19 cellular contexts compared by ENCODE assay signal in the genomic region with DNA sequence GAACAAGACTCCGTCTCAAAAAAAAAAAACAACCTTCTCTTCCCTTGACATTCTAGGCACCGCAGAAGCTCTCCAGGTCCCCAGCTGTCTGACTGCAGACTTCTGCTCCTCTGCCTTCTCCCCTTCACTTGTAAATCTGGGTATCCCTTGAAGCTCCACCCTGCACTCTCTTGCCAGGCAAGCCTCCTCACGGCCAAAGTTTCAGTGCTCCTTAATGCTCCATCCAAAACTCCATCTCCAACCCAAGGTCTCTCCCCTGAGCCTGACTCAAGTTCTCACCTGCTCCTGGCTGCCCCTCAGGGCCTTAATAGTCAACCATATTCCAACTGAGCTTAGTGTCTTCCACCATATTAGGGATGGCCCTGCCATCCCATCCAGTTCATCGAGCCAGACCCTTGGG. TPM values are rescaled to one million over a fixed set of nuclear protein-coding genes. Genes with fewer than 3 reads are reported as not detected.
DNase-seq lines count a peak whose midpoint lies in the region; ATAC-seq and TF ChIP-seq lines count a peak whose summit lies in the region.
"Had no signal": no experiment of that assay in that cellular context is flagged by ENCODE, and none has a peak within 500 bp of the region (broad histone marks: within the 10 kb centered on the region; RNA-seq: fewer than 3 reads in every experiment).

No MANE protein-coding gene starts in this region.

- H2BK15ac ChIP-seq in IMR-90 (ENCODE audit: low read depth, low read length), result no peak overlapping the region

- BruUV-seq in IMR-90 (replicated peaks; lab: Mats Ljungman, UMichigan), result no TSS peak

- in situ Hi-C loops in IMR-90 (cut with MboI; ENCODE audit: low sequenced_read_pairs), result no loop called here

- peaks cover 14% of the 10 kb centered on the region for H3F3A ChIP-seq in neural progenitor cell (ENCODE audit: low read depth)

- no peak overlapping the region for H2AK5ac ChIP-seq in IMR-90 (ENCODE audit: low read depth, low read length)
- H2AK5ac ChIP-seq in trophoblast cell (ENCODE audit: low read length), result no peak overlapping the region

- no peaks in the 10 kb centered on the region for H3K79me2 ChIP-seq in neural progenitor cell (ENCODE audit: low read depth)
- H3K79me2 ChIP-seq in trophoblast cell (ENCODE audit: control insufficient read depth, insufficient read depth, low read length, poor library complexity), result peaks cover 16% of the 10 kb centered on the region

- peaks cover 7 to 24% of the 10 kb centered on the region in 2 experiments; a peak in 3 of 4 replicates for H3K79me1 ChIP-seq in IMR-90 (ENCODE audit: low read depth in 1 of 2, low read length in 2 of 2)
- H3K79me1 ChIP-seq in trophoblast cell (ENCODE audit: low read length), result peaks cover 26% of the 10 kb centered on the region

- peaks cover 6% of the 10 kb centered on the region for H3K9me3 Mint-ChIP-seq in activated CD4-positive, alpha-beta T cell treated with anti-CD3 and anti-CD28 coated beads, Interleukin-2, amount 10 ng/mL, durations not matched to agents 24 days and 14 days
- H3K9me3 Mint-ChIP-seq in activated naive CD8-positive, alpha-beta T cell treated with anti-CD3 and anti-CD28 coated beads, Interleukin-2, amount 50 U/mL, for 24 hours, result peaks cover 7% of the 10 kb centered on the region
- no peaks in the 10 kb centered on the region for H3K9me3 Mint-ChIP-seq in neural progenitor cell
- H3K9me3 Mint-ChIP-seq: endodermal cell had no signal

- H2AK9ac ChIP-seq in IMR-90 (replicated peaks; ENCODE audit: low read depth, low read length, poor library complexity), result peak overlapping the region; percentile 28

- H4K5ac ChIP-seq in IMR-90 (ENCODE audit: low read depth, low read length), result no peak overlapping the region

- H3K4me3 ChIP-seq in IMR-90 (ENCODE audit: insufficient read depth, low read depth, low read length), result no peak overlapping the region
- H3K4me3 ChIP-seq in neural progenitor cell, result no peak overlapping the region
- H3K4me3 ChIP-seq in trophoblast cell (ENCODE audit: low read depth, low read length), result no peak overlapping the region
- H3K4me3 ChIP-seq: SJSA1, upper lobe of right lung had no signal

- H3K56ac ChIP-seq in IMR-90 (ENCODE audit: extremely low read depth, insufficient read depth, low read length), result no peak overlapping the region

- no peaks in the 10 kb centered on the region for H3K9me3 ChIP-seq in IMR-90 (ENCODE audit: control insufficient read depth, insufficient read depth, low read length)
- no peaks in the 10 kb centered on the region for H3K9me3 ChIP-seq in neural progenitor cell (ENCODE audit: low read depth)
- H3K9me3 ChIP-seq in trophoblast cell (ENCODE audit: insufficient read depth, low read depth, low read length), result no peaks in the 10 kb centered on the region
- H3K9me3 ChIP-seq: SJSA1, upper lobe of right lung had no signal

- POLR2A ChIA-PET in IMR-90 (lab: Charles Lee; ENCODE audit: unreplicated experiment), result no interaction called here

- H4K91ac ChIP-seq in IMR-90 (ENCODE audit: insufficient read depth, low read depth, low read length), result no peak overlapping the region
- no peak overlapping the region for H4K91ac ChIP-seq in trophoblast cell (ENCODE audit: low read depth, low read length)

- H4K20me1 ChIP-seq in IMR-90 (ENCODE audit: insufficient read depth, low read length), result no peaks in the 10 kb centered on the region
- no peaks in the 10 kb centered on the region for H4K20me1 ChIP-seq in neural progenitor cell (ENCODE audit: low read depth)

- H3K27me3 ChIP-seq in IMR-90 (ENCODE audit: control insufficient read depth, insufficient read depth, low read length) (peaks cover 2% of the 10 kb centered on the region; the same call in 1 of the 2 replicates), neural progenitor cell (no peaks in the 10 kb centered on the region), trophoblast cell (ENCODE audit: insufficient read depth, low read length) (no peaks in the 10 kb centered on the region)
- H3K27me3 ChIP-seq: SJSA1, upper lobe of right lung had no signal

- H2BK120ac ChIP-seq in IMR-90 (ENCODE audit: low read depth, low read length) (no peak overlapping the region), trophoblast cell (ENCODE audit: insufficient read depth, low read length, poor library complexity) (no peak overlapping the region)

- no peak for TF ChIP-seq CTCF in IMR-90 (conservative IDR thresholded peaks at IDR 0.05; ENCODE audit: low read depth, low read length)
- TF ChIP-seq CTCF in neural progenitor cell (IDR thresholded peaks at IDR 0.05), result no peak

- TF ChIP-seq POLR2A in IMR-90 (IDR thresholded peaks at IDR 0.05; ENCODE audit: low read depth, low read length), result no peak

- H3K4me2 ChIP-seq in IMR-90 (ENCODE audit: low read depth, low read length), result no peak overlapping the region
- H3K4me2 ChIP-seq in neural progenitor cell, result no peak overlapping the region
- H3K4me2 ChIP-seq in trophoblast cell (ENCODE audit: low read length), result no peak overlapping the region

- H3K36me3 Mint-ChIP-seq in activated CD4-positive, alpha-beta T cell treated with anti-CD3 and anti-CD28 coated beads, Interleukin-2, amount 10 ng/mL, durations not matched to agents 24 days and 14 days (ENCODE audit: low read depth), result peaks cover 51% of the 10 kb centered on the region
- H3K36me3 Mint-ChIP-seq in activated naive CD8-positive, alpha-beta T cell treated with anti-CD3 and anti-CD28 coated beads, Interleukin-2, amount 50 U/mL, for 24 hours (ENCODE audit: low read depth), result peaks cover 40% of the 10 kb centered on the region
- H3K36me3 Mint-ChIP-seq in neural progenitor cell, result no peaks in the 10 kb centered on the region

- H2BK5ac ChIP-seq in IMR-90 (ENCODE audit: low read depth, low read length, poor library complexity, severe bottlenecking) (no peak overlapping the region), trophoblast cell (ENCODE audit: low read depth, low read length, poor library complexity) (no peak overlapping the region)

- H3K4me1 ChIP-seq in IMR-90 (ENCODE audit: control insufficient read depth, insufficient read depth, low read length), result peaks cover 7% of the 10 kb centered on the region
- peaks cover 7% of the 10 kb centered on the region for H3K4me1 ChIP-seq in neural progenitor cell
- H3K4me1 ChIP-seq in trophoblast cell (ENCODE audit: control insufficient read depth in 1 of 2, insufficient read depth in 2 of 2, low read length in 2 of 2), result peaks cover 11 to 15% of the 10 kb centered on the region in 2 experiments

- H3K4me1 Mint-ChIP-seq in activated CD4-positive, alpha-beta T cell treated with anti-CD3 and anti-CD28 coated beads, Interleukin-2, amount 10 ng/mL, durations not matched to agents 24 days and 14 days, result peaks cover 62% of the 10 kb centered on the region
- peaks cover 65% of the 10 kb centered on the region for H3K4me1 Mint-ChIP-seq in activated naive CD8-positive, alpha-beta T cell treated with anti-CD3 and anti-CD28 coated beads, Interleukin-2, amount 50 U/mL, for 24 hours
- H3K4me1 Mint-ChIP-seq in neural progenitor cell, result peaks cover 13% of the 10 kb centered on the region

- H4K8ac ChIP-seq in IMR-90 (ENCODE audit: low read depth in 2 of 2, low read length in 2 of 2) (no peak overlapping the region), trophoblast cell (ENCODE audit: low read depth, low read length) (no peak overlapping the region)

- H3K14ac ChIP-seq in IMR-90 (replicated peaks; ENCODE audit: low read depth, low read length), result no peak overlapping the region
- H3K14ac ChIP-seq in trophoblast cell (ENCODE audit: low read length), result no peak overlapping the region

- H3K18ac ChIP-seq in IMR-90 (ENCODE audit: low read depth, low read length) (no peak overlapping the region), trophoblast cell (ENCODE audit: low read length) (no peak overlapping the region)

- TF ChIP-seq RAD21 in IMR-90 (IDR thresholded peaks at IDR 0.05; ENCODE audit: low read length), result no peak

- H3K27ac ChIP-seq in IMR-90 (ENCODE audit: insufficient read depth, low read length) (no peak overlapping the region), neural progenitor cell (no peak overlapping the region), trophoblast cell (ENCODE audit: low read depth, low read length) (no peak overlapping the region)
- H3K27ac ChIP-seq: SJSA1, upper lobe of right lung had no signal

- intact Hi-C loops in activated CD4-positive, alpha-beta T cell treated with anti-CD3 and anti-CD28 coated beads, Interleukin-2, amount 10 ng/mL, durations not matched to agents 24 days and 14 days (cut with micrococcal nuclease), result no loop called here
- intact Hi-C loops in IMR-90 (cut with micrococcal nuclease), result no loop called here

- no peak overlapping the region for H4K12ac ChIP-seq in trophoblast cell (ENCODE audit: low read depth, low read length)

- CTCF ChIA-PET in IMR-90 (lab: Yijun Ruan, JAX), result interaction anchor here (1.0 kb wide), 1 partner anchor 9 kb away, joined by 3 read pairs; no protein-coding TSS in a partner anchor

- peak overlapping the region; percentile 98 for H3K27ac Mint-ChIP-seq in activated CD4-positive, alpha-beta T cell treated with anti-CD3 and anti-CD28 coated beads, Interleukin-2, amount 10 ng/mL, durations not matched to agents 24 days and 14 days
- peak overlapping the region; percentile 92 for H3K27ac Mint-ChIP-seq in activated naive CD8-positive, alpha-beta T cell treated with anti-CD3 and anti-CD28 coated beads, Interleukin-2, amount 50 U/mL, for 24 hours
- peak overlapping the region; percentile 4 for H3K27ac Mint-ChIP-seq in neural progenitor cell
- H3K27ac Mint-ChIP-seq: endodermal cell had no signal

- H3K9ac ChIP-seq in IMR-90 (ENCODE audit: low read depth, low read length), result no peak overlapping the region
- H3K9ac ChIP-seq in neural progenitor cell, result no peak overlapping the region
- H3K9ac ChIP-seq in trophoblast cell (ENCODE audit: low read length), result no peak overlapping the region

- dilution Hi-C loops in IMR-90 (cut with HindIII; ENCODE audit: low sequenced_read_pairs, unreplicated experiment), result no loop called here

- no peaks in the 10 kb centered on the region for H3K36me3 ChIP-seq in IMR-90 (ENCODE audit: control insufficient read depth, insufficient read depth, low read length)
- no peaks in the 10 kb centered on the region for H3K36me3 ChIP-seq in neural progenitor cell
- H3K36me3 ChIP-seq in trophoblast cell (ENCODE audit: control insufficient read depth in 1 of 2, insufficient read depth in 2 of 2, low read length in 2 of 2), result no peaks in the 10 kb centered on the region
- H3K36me3 ChIP-seq: upper lobe of right lung had no signal

- H3K4ac ChIP-seq in IMR-90 (ENCODE audit: low read depth, low read length) (no peak overlapping the region), trophoblast cell (ENCODE audit: low read depth, low read length) (no peak overlapping the region)

- peak overlapping the region; percentile 98 for H3K4me3 Mint-ChIP-seq in activated CD4-positive, alpha-beta T cell treated with anti-CD3 and anti-CD28 coated beads, Interleukin-2, amount 10 ng/mL, durations not matched to agents 24 days and 14 days
- peak overlapping the region; percentile 100 for H3K4me3 Mint-ChIP-seq in activated naive CD8-positive, alpha-beta T cell treated with anti-CD3 and anti-CD28 coated beads, Interleukin-2, amount 50 U/mL, for 24 hours
- peak overlapping the region; percentile 50 for H3K4me3 Mint-ChIP-seq in neural progenitor cell
- H3K4me3 Mint-ChIP-seq: endodermal cell had no signal

- H3K27me3 Mint-ChIP-seq in activated CD4-positive, alpha-beta T cell treated with anti-CD3 and anti-CD28 coated beads, Interleukin-2, amount 10 ng/mL, durations not matched to agents 24 days and 14 days, result no peaks in the 10 kb centered on the region
- H3K27me3 Mint-ChIP-seq in activated naive CD8-positive, alpha-beta T cell treated with anti-CD3 and anti-CD28 coated beads, Interleukin-2, amount 50 U/mL, for 24 hours, result peaks cover 2% of the 10 kb centered on the region
- peaks cover 13% of the 10 kb centered on the region for H3K27me3 Mint-ChIP-seq in neural progenitor cell (ENCODE audit: insufficient read depth, low read depth)

- no peak for ATAC-seq in IMR-90 (ENCODE audit: low read depth)
- ATAC-seq in activated naive CD8-positive, alpha-beta T cell treated with anti-CD3 and anti-CD28 coated beads, Interleukin-2, amount 50 U/mL, for 24 hours, result no peak
- ATAC-seq: left lobe of liver, upper lobe of right lung had no signal

- no peak overlapping the region for H2BK20ac ChIP-seq in IMR-90 (ENCODE audit: low read depth, low read length)

- no peak for DNase-seq in activated CD4-positive, alpha-beta T cell treated with anti-CD3 and anti-CD28 coated beads, Interleukin-2, amount 10 ng/mL, durations not matched to agents 24 days and 14 days
- no peak for DNase-seq in activated CD4-positive, alpha-beta T cell treated with anti-CD3 and anti-CD28 coated beads for 4 hours
- DNase-seq in IMR-90 (no peak), neural progenitor cell (ENCODE audit: low spot score) (no peak), trophoblast cell (no peak), OCI-M2 (lab: John Stamatoyannopoulos, UW; ENCODE audit: unreplicated experiment) (no peak), epidermal melanocyte (ENCODE audit: insufficient read length, low spot score) (no peak)
- DNase-seq in activated naive CD8-positive, alpha-beta T cell treated with anti-CD3 and anti-CD28 coated beads, Interleukin-2, amount 50 U/mL, for 24 hours, result no peak
- DNase-seq: NCI-H524 treated with DMSO at 0.1 percent for 48 hours, OCI-M1, small intestine, upper lobe of right lung had no signal

- H2AFZ ChIP-seq in IMR-90 (replicated peaks; ENCODE audit: low read length, poor library complexity), result no peak overlapping the region
- no peak overlapping the region for H2AFZ ChIP-seq in neural progenitor cell (replicated peaks)
- H2AFZ ChIP-seq in trophoblast cell (ENCODE audit: insufficient read depth, low read length, poor library complexity), result no peak overlapping the region

- H2BK12ac ChIP-seq in trophoblast cell (ENCODE audit: low read length), result no peak overlapping the region

- no peak overlapping the region for H3K23ac ChIP-seq in IMR-90 (ENCODE audit: low read depth, low read length)
- H3K23ac ChIP-seq in trophoblast cell (ENCODE audit: low read length), result no peak overlapping the region

- WGBS in IMR-90 (ENCODE audit: extremely low coverage in 2 of 2, insufficient read length in 1 of 2), 2 experiments, result 69% methylated on average over 2 of the region's 4 CpGs; no CpG with 5 or more reads in 1 of the 2 experiments
- WGBS in trophoblast cell (ENCODE audit: extremely low coverage, insufficient coverage, insufficient read length), result no CpG with 5 or more reads among the region's 4 CpGs

- H3K9me1 ChIP-seq in IMR-90 (ENCODE audit: insufficient read depth, low read length), result peaks cover 9% of the 10 kb centered on the region

RNA-seq across cellular contexts. Expression of a gene that starts 1.4 kb away (rescaled TPM):
- total RNA-seq in activated CD4-positive, alpha-beta T cell treated with anti-CD3 and anti-CD28 coated beads, Interleukin-2, amount 10 ng/mL, durations not matched to agents 24 days and 14 days, result 18.7 and 19.6 TPM in 2 replicates
- total RNA-seq in IMR-90 (2012; rRNA removed), result not detected in 2 replicates
- not detected in 2 replicates for polyA plus RNA-seq in IMR-90 (2012; rRNA removed)
- polyA plus RNA-seq in IMR-90 (2012; cell fraction: cytosol; rRNA removed), result not detected in 2 replicates
- polyA plus RNA-seq in IMR-90 (2012; cell fraction: nucleus; rRNA removed; ENCODE audit: low replicate concordance), result not detected in 2 replicates
- not detected in 2 replicates for total RNA-seq in neural progenitor cell (ENCODE audit: low replicate concordance)
- polyA plus RNA-seq in trophoblast cell (2013), result 3.0 and 3.2 TPM in 2 replicates
- total RNA-seq: A673, fibroblast of villous mesenchyme, left lobe of liver, SJSA1 had no signal

RNA-seq across cellular contexts. Expression of a gene that starts 2.2 kb away (rescaled TPM):
- 363 and 379 TPM in 2 replicates for total RNA-seq in activated CD4-positive, alpha-beta T cell treated with anti-CD3 and anti-CD28 coated beads, Interleukin-2, amount 10 ng/mL, durations not matched to agents 24 days and 14 days
- total RNA-seq in IMR-90 (2012; rRNA removed) (not detected in 2 replicates), neural progenitor cell (ENCODE audit: low replicate concordance) (not detected in 2 replicates)
- polyA plus RNA-seq in IMR-90 (2012; rRNA removed), result not detected in 2 replicates
- not detected in 2 replicates for polyA plus RNA-seq in IMR-90 (2012; cell fraction: cytosol; rRNA removed)
- not detected in 2 replicates for polyA plus RNA-seq in IMR-90 (2012; cell fraction: nucleus; rRNA removed; ENCODE audit: low replicate concordance)
- not detected in 2 replicates for polyA plus RNA-seq in trophoblast cell (2013)
- total RNA-seq: A673, endodermal cell, fibroblast of villous mesenchyme, SJSA1 had no signal

RNA-seq across cellular contexts. Expression of a gene that starts 4.0 kb away (rescaled TPM):
- 194 and 199 TPM in 2 replicates for total RNA-seq in activated CD4-positive, alpha-beta T cell treated with anti-CD3 and anti-CD28 coated beads, Interleukin-2, amount 10 ng/mL, durations not matched to agents 24 days and 14 days
- total RNA-seq in IMR-90 (2012; rRNA removed) (166 and 175 TPM in 2 replicates), neural progenitor cell (ENCODE audit: low replicate concordance) (27.0 and 38.9 TPM in 2 replicates)
- polyA plus RNA-seq in IMR-90 (2012; rRNA removed), result 141 and 151 TPM in 2 replicates
- polyA plus RNA-seq in IMR-90 (2012; cell fraction: cytosol; rRNA removed), result 243 and 354 TPM in 2 replicates
- 69.2 and 121 TPM in 2 replicates for polyA plus RNA-seq in IMR-90 (2012; cell fraction: nucleus; rRNA removed; ENCODE audit: low replicate concordance)
- 40.0 and 41.8 TPM in 2 replicates for polyA plus RNA-seq in trophoblast cell (2013)

RNA-seq across cellular contexts. Expression of a gene that starts 17.5 kb away (rescaled TPM):
- total RNA-seq in activated CD4-positive, alpha-beta T cell treated with anti-CD3 and anti-CD28 coated beads, Interleukin-2, amount 10 ng/mL, durations not matched to agents 24 days and 14 days, result 0.24 TPM in 1 of 2 replicates, not detected in the other
- total RNA-seq in IMR-90 (2012; rRNA removed) (not detected in 2 replicates), neural progenitor cell (ENCODE audit: low replicate concordance) (0.26 and 3.2 TPM in 2 replicates)
- not detected in 2 replicates for polyA plus RNA-seq in IMR-90 (2012; rRNA removed)
- polyA plus RNA-seq in IMR-90 (2012; cell fraction: cytosol; rRNA removed), result not detected in 2 replicates
- polyA plus RNA-seq in IMR-90 (2012; cell fraction: nucleus; rRNA removed; ENCODE audit: low replicate concordance), result not detected in 2 replicates
- not detected in 2 replicates for polyA plus RNA-seq in trophoblast cell (2013)
- total RNA-seq: A673, endodermal cell, fibroblast of villous mesenchyme, left lobe of liver, posterior vena cava, SJSA1, upper lobe of right lung had no signal
- polyA plus RNA-seq: adipose tissue, small intestine had no signal

RNA-seq across cellular contexts. Expression of a gene that starts 20.2 kb away (rescaled TPM):
- 0.16 and 0.24 TPM in 2 replicates for total RNA-seq in activated CD4-positive, alpha-beta T cell treated with anti-CD3 and anti-CD28 coated beads, Interleukin-2, amount 10 ng/mL, durations not matched to agents 24 days and 14 days
- total RNA-seq in IMR-90 (2012; rRNA removed), result not detected in 2 replicates
- polyA plus RNA-seq in IMR-90 (2012; rRNA removed), result not detected in 2 replicates
- polyA plus RNA-seq in IMR-90 (2012; cell fraction: cytosol; rRNA removed), result not detected in 2 replicates
- polyA plus RNA-seq in IMR-90 (2012; cell fraction: nucleus; rRNA removed; ENCODE audit: low replicate concordance), result not detected in 2 replicates
- total RNA-seq in neural progenitor cell (ENCODE audit: low replicate concordance), result 0.37 TPM in 1 of 2 replicates, not detected in the other
- polyA plus RNA-seq in trophoblast cell (2013), result 0.05 and 0.06 TPM in 2 replicates
- total RNA-seq: A673, fibroblast of villous mesenchyme, left lobe of liver, posterior vena cava, SJSA1, upper lobe of right lung had no signal
- polyA plus RNA-seq: small intestine had no signal

Comparison
In these comparisons a context has a peak if more than half of its experiments do, and no peak if none do; other contexts are left out.
1. H3K27ac Mint-ChIP-seq: peak in every context shown above with its lines; median percentile 98 in activated CD4-positive, alpha-beta T cell treated with anti-CD3 and anti-CD28 coated beads, Interleukin-2, amount 10 ng/mL, durations not matched to agents 24 days and 14 days; 92 in activated naive CD8-positive, alpha-beta T cell treated with anti-CD3 and anti-CD28 coated beads, Interleukin-2, amount 50 U/mL, for 24 hours; 4 in neural progenitor cell.
2. H3K4me3 Mint-ChIP-seq: peak in every context shown above with its lines; median percentile 100 in activated naive CD8-positive, alpha-beta T cell treated with anti-CD3 and anti-CD28 coated beads, Interleukin-2, amount 50 U/mL, for 24 hours; 98 in activated CD4-positive, alpha-beta T cell treated with anti-CD3 and anti-CD28 coated beads, Interleukin-2, amount 10 ng/mL, durations not matched to agents 24 days and 14 days; 50 in neural progenitor cell.
3. RNA of a gene that starts 1.4 kb away (total RNA-seq): 18.7 to 19.6 TPM in activated CD4-positive, alpha-beta T cell treated with anti-CD3 and anti-CD28 coated beads, Interleukin-2, amount 10 ng/mL, durations not matched to agents 24 days and 14 days; not detected in IMR-90 and not detected in neural progenitor cell; every median in the first group is over 10 times any median in the second.
4. RNA of a gene that starts 2.2 kb away (total RNA-seq): 363 to 379 TPM in activated CD4-positive, alpha-beta T cell treated with anti-CD3 and anti-CD28 coated beads, Interleukin-2, amount 10 ng/mL, durations not matched to agents 24 days and 14 days; not detected in IMR-90 and not detected in neural progenitor cell; every median in the first group is over 100 times any median in the second.